In the genomic region with DNA sequence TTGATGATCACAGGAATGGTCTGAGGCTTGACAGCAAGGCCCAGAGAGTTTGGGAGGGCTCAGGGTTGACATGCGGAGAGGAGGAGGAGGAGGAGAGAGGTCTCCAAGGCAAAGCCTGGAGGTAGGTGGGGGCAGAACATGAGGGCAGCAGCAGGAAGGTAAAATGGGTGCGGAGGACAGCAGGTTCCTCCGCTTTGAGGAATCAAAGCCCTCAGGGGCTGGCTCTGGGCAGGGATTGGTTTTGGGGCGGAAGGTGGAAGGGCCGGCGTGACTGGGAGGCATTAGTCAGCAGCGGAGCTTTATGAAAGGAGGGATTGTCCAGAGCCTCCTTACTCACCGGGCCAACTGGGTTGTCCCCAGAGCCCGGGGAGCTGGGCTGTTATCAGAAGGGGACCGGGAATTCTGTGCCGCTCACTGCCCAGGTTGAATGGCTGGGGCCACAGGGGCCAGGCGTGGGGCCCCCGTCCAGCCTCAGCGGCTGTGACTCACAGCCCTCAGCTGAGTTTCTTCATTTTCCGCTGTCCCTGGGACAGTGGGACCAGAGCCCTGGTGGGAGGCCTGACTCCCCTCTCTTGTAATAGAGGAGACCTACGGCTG, we compare ENCODE assay signal across 1 cellular context.
TF ChIP-seq lines count a peak whose summit lies in the region.

No MANE protein-coding gene starts in this region.

TF ChIP-seq in Ishikawa, 13 proteins besides CTCF, POLR2A, EP300 and RAD21 (continued from another document):
- TF ChIP-seq MAX (IDR thresholded peaks at IDR 0.05), result 0 out of 2 replicates have a peak, but pooled peaks have one; percentile 16
